8 cellular contexts compared by ENCODE assay signal in genomic region chr20:62301773-62302340, GRCh38. TPM values are rescaled to one million over a fixed set of nuclear protein-coding genes. Genes with fewer than 3 reads are reported as not detected.
DNase-seq lines count a peak whose midpoint lies in the region; ATAC-seq and TF ChIP-seq lines count a peak whose summit lies in the region.

No MANE protein-coding gene starts in this region.

- H3K27ac ChIP-seq in GM23248, result peak overlapping the region; percentile 89

- TF ChIP-seq CTCF in fibroblast of pulmonary artery (IDR thresholded peaks at IDR 0.05; ENCODE audit: low read length, missing control alignments), result peak; percentile 84
- peak; percentile 71 for TF ChIP-seq CTCF in natural killer cell (IDR thresholded peaks at IDR 0.05)

- H3K9me2 ChIP-seq in GM23248 (ENCODE audit: insufficient read depth), result no peaks in the 10 kb centered on the region

- H3K9me3 ChIP-seq in GM23248 (ENCODE audit: low read depth), result no peaks in the 10 kb centered on the region

- peak overlapping the region; percentile 100 for H3K27ac Mint-ChIP-seq in activated T-helper 17 cell treated with anti-CD3 and anti-CD28 coated beads, Interleukin-2, amount 50 U/mL, for 72 hours
- H3K27ac Mint-ChIP-seq in natural killer cell, result peak overlapping the region; percentile 98 to 99
- H3K27ac Mint-ChIP-seq in stimulated activated naive B cell treated with anti-CD40 and anti-IgM and Interleukin-4, amounts not matched to agents 10 μg/mL and 1 μg/mL and 100 μg/mL, for 72 hours, result peak overlapping the region; percentile 99

- H3K9me3 Mint-ChIP-seq in activated T-helper 17 cell treated with anti-CD3 and anti-CD28 coated beads, Interleukin-2, amount 50 U/mL, for 72 hours, result no peaks in the 10 kb centered on the region
- H3K9me3 Mint-ChIP-seq in natural killer cell, result no peaks in the 10 kb centered on the region
- no peaks in the 10 kb centered on the region for H3K9me3 Mint-ChIP-seq in stimulated activated naive B cell treated with anti-CD40 and anti-IgM and Interleukin-4, amounts not matched to agents 10 μg/mL and 1 μg/mL and 100 μg/mL, for 72 hours

- peak overlapping the region; percentile 86 for H3K4me2 ChIP-seq in GM23248 (ENCODE audit: unreplicated experiment)

- H3K27me3 ChIP-seq in GM23248 (replicated peaks; ENCODE audit: insufficient read depth), result no peaks in the 10 kb centered on the region

- H3K4me3 ChIP-seq in GM23248 (peak overlapping the region; percentile 76), fibroblast of pulmonary artery (replicated peaks; ENCODE audit: low read depth, low read length) (peak overlapping the region; percentile 72)

- in situ Hi-C loops in GM23248 (cut with MboI), result no loop called here

- peak overlapping the region; percentile 71 for H2AFZ ChIP-seq in GM23248

- H3K4me1 Mint-ChIP-seq in activated T-helper 17 cell treated with anti-CD3 and anti-CD28 coated beads, Interleukin-2, amount 50 U/mL, for 72 hours, result peaks cover 4% of the 10 kb centered on the region
- peaks cover 28 to 43% of the 10 kb centered on the region in 2 donors for H3K4me1 Mint-ChIP-seq in natural killer cell
- H3K4me1 Mint-ChIP-seq in stimulated activated naive B cell treated with anti-CD40 and anti-IgM and Interleukin-4, amounts not matched to agents 10 μg/mL and 1 μg/mL and 100 μg/mL, for 72 hours, result peaks cover 16 to 42% of the 10 kb centered on the region in 2 donors

- peaks cover 43% of the 10 kb centered on the region for H3K36me3 Mint-ChIP-seq in activated T-helper 17 cell treated with anti-CD3 and anti-CD28 coated beads, Interleukin-2, amount 50 U/mL, for 72 hours (ENCODE audit: low read depth)
- no peaks in the 10 kb centered on the region for H3K36me3 Mint-ChIP-seq in natural killer cell
- H3K36me3 Mint-ChIP-seq in stimulated activated naive B cell treated with anti-CD40 and anti-IgM and Interleukin-4, amounts not matched to agents 10 μg/mL and 1 μg/mL and 100 μg/mL, for 72 hours, result peaks cover 18 to 19% of the 10 kb centered on the region in 2 donors

- DNase-seq in DMS114 treated with DMSO at 0.1 percent for 48 hours (lab: John Stamatoyannopoulos, UW; ENCODE audit: unreplicated experiment), result peak; percentile 88
- DNase-seq in GM23248, result peak; percentile 99
- DNase-seq in LHCN-M2 (ENCODE audit: low read depth), result peak; percentile 93
- peak; percentile 97 for DNase-seq in RPMI7951 (ENCODE audit: low read depth)
- DNase-seq in fibroblast of pulmonary artery (ENCODE audit: low read depth), result peak; percentile 93
- DNase-seq in natural killer cell, result peak; percentile 81
- DNase-seq in stimulated activated naive B cell treated with anti-CD40 and anti-IgM and Interleukin-4, amounts not matched to agents 10 μg/mL and 1 μg/mL and 100 μg/mL, for 72 hours, result peak; percentile 89

- H3K4me3 Mint-ChIP-seq in activated T-helper 17 cell treated with anti-CD3 and anti-CD28 coated beads, Interleukin-2, amount 50 U/mL, for 72 hours, result peak overlapping the region; percentile 97
- H3K4me3 Mint-ChIP-seq in natural killer cell, result peak overlapping the region; percentile 99
- H3K4me3 Mint-ChIP-seq in stimulated activated naive B cell treated with anti-CD40 and anti-IgM and Interleukin-4, amounts not matched to agents 10 μg/mL and 1 μg/mL and 100 μg/mL, for 72 hours, result peak overlapping the region; percentile 95 to 96

- peaks cover 39% of the 10 kb centered on the region for H3K79me2 ChIP-seq in GM23248 (ENCODE audit: insufficient read depth)

- H3K36me3 ChIP-seq in GM23248 (ENCODE audit: low read depth), result no peaks in the 10 kb centered on the region; the same call in 1 of the 2 replicates

- no peaks in the 10 kb centered on the region for H3K27me3 Mint-ChIP-seq in activated T-helper 17 cell treated with anti-CD3 and anti-CD28 coated beads, Interleukin-2, amount 50 U/mL, for 72 hours
- H3K27me3 Mint-ChIP-seq in natural killer cell (ENCODE audit: low read depth in 2 of 2), result no peaks in the 10 kb centered on the region
- no peaks in the 10 kb centered on the region for H3K27me3 Mint-ChIP-seq in stimulated activated naive B cell treated with anti-CD40 and anti-IgM and Interleukin-4, amounts not matched to agents 10 μg/mL and 1 μg/mL and 100 μg/mL, for 72 hours

- no peaks in the 10 kb centered on the region for H3F3A ChIP-seq in GM23248 (ENCODE audit: insufficient read depth)

- intact Hi-C loops in natural killer cell (cut with micrococcal nuclease), result loop anchor here (1.0 to 5.0 kb wide), 3 partner anchors 65 to 490 kb away; partner anchors contain the start of gene OSBPL2

- peak; percentile 66 for ATAC-seq in activated T-helper 17 cell treated with anti-CD3 and anti-CD28 coated beads, Interleukin-2, amount 50 U/mL, for 72 hours (replicated peaks)
- ATAC-seq in natural killer cell, result peak; percentile 56 to 72 (median 65)
- ATAC-seq in stimulated activated naive B cell treated with anti-CD40 and anti-IgM and Interleukin-4, amounts not matched to agents 10 μg/mL and 1 μg/mL and 100 μg/mL, for 72 hours (replicated peaks), result peak; percentile 60 to 69

- H3K4me1 ChIP-seq in GM23248 (ENCODE audit: insufficient read depth), result peaks cover 14% of the 10 kb centered on the region

- peaks cover 6% of the 10 kb centered on the region; the same call in 1 of the 2 replicates for H4K20me1 ChIP-seq in GM23248 (ENCODE audit: insufficient read depth)

- H3K9ac ChIP-seq in GM23248, result peak overlapping the region; percentile 87

- 0 to 1% methylated on average over 19 to 24 of the region's 24 CpGs for WGBS in GM23248 (ENCODE audit: low coverage in 1 of 2, low lambda C conversion rate in 2 of 2, missing lambda C conversion rate in 2 of 2), 2 experiments

RNA-seq across cellular contexts. Expression of gene ADRM1, which starts 0.9 kb away (rescaled TPM):
- 117 and 138 TPM in 2 replicates for total RNA-seq in GM23248 (2014; rRNA removed; shearing (Covaris generic))
- 162 and 175 TPM in 2 replicates for polyA plus RNA-seq in GM23248 (2016; fragmentation: Nextera tagmentation; extraction: Ambion mirVana)
- total RNA-seq in LHCN-M2 (2014; rRNA removed) (204 and 234 TPM in 2 replicates), natural killer cell (10 to 100 TPM; 81.4 to 88.4 (median 84.6) TPM)
- polyA plus RNA-seq in LHCN-M2 (2012), result 159 TPM
- total RNA-seq in RPMI7951 (2014; rRNA removed; shearing (Covaris generic)), result 215 and 229 TPM in 2 replicates
- total RNA-seq in activated T-helper 17 cell treated with anti-CD3 and anti-CD28 coated beads, Interleukin-2, amount 50 U/mL, for 72 hours, result 100 to 1,000 TPM in 1 of 2 donors, 10 to 100 TPM in 1; 67.3 to 132 TPM

Comparison
In these comparisons a context has a peak if more than half of its experiments do, and no peak if none do; other contexts are left out.
1. Peak in every context shown above with its lines: DNase-seq, ATAC-seq, H3K4me3 ChIP-seq and H3K27ac ChIP-seq.